ENCODE assay signal across 12 cellular contexts in genomic region chr7:75688200-75689136, GRCh38. TPM values are rescaled to one million over a fixed set of nuclear protein-coding genes. Genes with fewer than 3 reads are reported as not detected.
A peak's percentile ranks its signal among the peaks of the same experiment; 100 is the strongest.
DNase-seq lines count a peak whose midpoint lies in the region; ATAC-seq and TF ChIP-seq lines count a peak whose summit lies in the region.
"Had no signal": no experiment of that assay in that cellular context is flagged by ENCODE, and none has a peak within 500 bp of the region (broad histone marks: within the 10 kb centered on the region; RNA-seq: fewer than 3 reads in every experiment).

No MANE protein-coding gene starts in this region.

- no peak overlapping the region for H3K4me3 Mint-ChIP-seq in Calu3 (ENCODE audit: low read depth, unreplicated experiment)

- in situ Hi-C loops in GM13976 (cut with MboI; ENCODE audit: low sequenced_read_pairs, unreplicated experiment): no loop called here

- H3K27ac Mint-ChIP-seq in Calu3 (ENCODE audit: unreplicated experiment): no peak overlapping the region

- no peaks in the 10 kb centered on the region for H3K36me3 Mint-ChIP-seq in Calu3 (ENCODE audit: insufficient read depth, unreplicated experiment)

- H3K27me3 Mint-ChIP-seq in Calu3 (ENCODE audit: unreplicated experiment): no peaks in the 10 kb centered on the region

- ATAC-seq in left cardiac atrium (peak; percentile 23 to 50), sciatic nerve (peak; percentile 49)
- ATAC-seq: left colon had no signal

- TF ChIP-seq CTCF in GM13976 (IDR thresholded peaks at IDR 0.05; ENCODE audit: borderline replicate concordance, control extremely low read depth, extremely low read depth, insufficient read depth, missing control alignments): no peak
- no peak for TF ChIP-seq CTCF in Calu3 (IDR thresholded peaks at IDR 0.05; ENCODE audit: unreplicated experiment)

- no peaks in the 10 kb centered on the region for H3K9me3 Mint-ChIP-seq in Calu3 (ENCODE audit: low read depth, unreplicated experiment)

- no TSS peak for BruUV-seq in Calu3 (replicated peaks; lab: Mats Ljungman, UMichigan)

- intact Hi-C loops in left cardiac atrium (cut with DNase I): no loop called here
- intact Hi-C loops in sciatic nerve (cut with DNase I): no loop called here
- intact Hi-C loops in Calu3 (cut with micrococcal nuclease; ENCODE audit: unreplicated experiment): no loop called here

- no peaks in the 10 kb centered on the region for H3K4me1 Mint-ChIP-seq in Calu3 (ENCODE audit: low read depth, unreplicated experiment)

- DNase-seq in GM13976 (ENCODE audit: low spot score) (peak; percentile 57), NCI-H748 (lab: John Stamatoyannopoulos, UW; ENCODE audit: unreplicated experiment) (peak; percentile 71), left cardiac atrium (no peak), sciatic nerve (ENCODE audit: low spot score) (no peak), NCI-H187 treated with DMSO at 0.1 percent for 48 hours (lab: John Stamatoyannopoulos, UW) (no peak), KG1 (lab: John Stamatoyannopoulos, UW) (no peak), Calu3 (no peak), HK-2 (ENCODE audit: unreplicated experiment) (no peak)
- DNase-seq: activated T-cell treated with anti-CD3 and anti-CD28 coated beads, Interleukin-2, amount 50 U/mL, for 48 hours; NCI-H1930; T1000 had no signal

- CTCF ChIA-PET in Calu3 (lab: Charles Lee): interaction anchor here (0.6 kb wide), 1 partner anchor 644 kb away, joined by 3 read pairs; no protein-coding TSS in a partner anchor

RNA-seq across cellular contexts. Expression of gene HIP1, which starts 50.3 kb away (rescaled TPM):
- total RNA-seq in left cardiac atrium: 10 to 100 TPM; 15.1 to 15.5 TPM
- 65.3 TPM for total RNA-seq in sciatic nerve
- total RNA-seq in Calu3 (2022): 8.3 and 10.7 TPM in 2 replicates

Comparison
In these comparisons a context has a peak if more than half of its experiments do, and no peak if none do; other contexts are left out.
1. DNase-seq: peak in GM13976 (single experiment) and NCI-H748 (single experiment); none in left cardiac atrium (single experiment), sciatic nerve (single experiment), NCI-H187 treated with DMSO at 0.1 percent for 48 hours (single experiment), KG1 (single experiment), Calu3 (single experiment) and HK-2 (single experiment).